In the genomic region with DNA sequence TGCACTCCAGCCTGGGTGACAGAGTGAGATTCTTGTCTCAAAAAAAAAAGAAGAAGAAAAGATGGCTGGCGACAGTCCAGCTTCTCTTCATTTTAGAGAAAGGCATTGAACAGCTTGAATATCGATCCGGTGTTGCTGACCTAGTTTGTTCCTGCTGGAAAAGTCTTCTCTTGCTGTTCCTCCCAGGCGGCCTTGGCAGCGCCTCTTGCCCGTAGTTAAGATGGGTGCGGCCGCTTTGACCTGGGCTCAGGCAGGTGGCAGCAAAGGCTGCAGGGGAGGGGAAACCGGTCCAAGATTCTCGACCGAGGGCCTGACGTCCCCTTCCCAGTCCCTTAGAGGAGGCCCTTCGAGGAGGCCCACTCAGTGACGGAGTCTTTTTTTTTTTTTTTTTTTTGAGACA, we compare ENCODE assay signal across 12 cellular contexts. TPM values are rescaled to one million over a fixed set of nuclear protein-coding genes. Genes with fewer than 3 reads are reported as not detected.
DNase-seq lines count a peak whose midpoint lies in the region; ATAC-seq and TF ChIP-seq lines count a peak whose summit lies in the region.
"Had no signal": no experiment of that assay in that cellular context is flagged by ENCODE, and none has a peak within 500 bp of the region (broad histone marks: within the 10 kb centered on the region; RNA-seq: fewer than 3 reads in every experiment).

No MANE protein-coding gene starts in this region.

- intact Hi-C loops in left colon (cut with DNase I, micrococcal nuclease): no loop called here

- no peak overlapping the region for H3K4me3 ChIP-seq in hepatocyte
- H3K4me3 ChIP-seq: HAP-1 had no signal

- H3K27ac ChIP-seq in RWPE1 (no peak overlapping the region), hepatocyte (no peak overlapping the region)

- H4K20me1 ChIP-seq in hepatocyte (ENCODE audit: insufficient read depth, poor library complexity, severe bottlenecking): no peaks in the 10 kb centered on the region

- TF ChIP-seq CTCF in RWPE1 (conservative IDR thresholded peaks at IDR 0.05; ENCODE audit: low read depth) (no peak), hepatocyte (IDR thresholded peaks at IDR 0.05; ENCODE audit: poor library complexity) (no peak)

- CTCF ChIA-PET in activated CD8-positive, alpha-beta memory T cell treated with anti-CD3 and anti-CD28 coated beads, Interleukin-2, amount 10 ng/mL, durations not matched to agents 7 days and 5 days (lab: Charles Lee): interaction anchor here (0.9 to 1.6 kb wide), 6 partner anchors 25 to 135 kb away, joined by 3 to 4 read pairs (median 3); a partner anchor contains a TSS
- CTCF ChIA-PET in RWPE1 (lab: Yijun Ruan, JAX): no interaction called here

- H3K27me3 Mint-ChIP-seq in activated CD8-positive, alpha-beta memory T cell treated with anti-CD3 and anti-CD28 coated beads, Interleukin-2, amount 10 ng/mL, durations not matched to agents 7 days and 5 days: no peaks in the 10 kb centered on the region
- H3K27me3 Mint-ChIP-seq in T-helper 17 cell: no peaks in the 10 kb centered on the region
- no peaks in the 10 kb centered on the region for H3K27me3 Mint-ChIP-seq in stimulated activated naive B cell treated with anti-CD40 and anti-IgM and Interleukin-4, amounts not matched to agents 10 μg/mL and 1 μg/mL and 100 μg/mL, for 72 hours

- peak overlapping the region; percentile 75 for H3K4me3 Mint-ChIP-seq in activated CD8-positive, alpha-beta memory T cell treated with anti-CD3 and anti-CD28 coated beads, Interleukin-2, amount 10 ng/mL, durations not matched to agents 7 days and 5 days
- peak overlapping the region; percentile 87 for H3K4me3 Mint-ChIP-seq in T-helper 17 cell
- peak overlapping the region; percentile 92 to 95 for H3K4me3 Mint-ChIP-seq in stimulated activated naive B cell treated with anti-CD40 and anti-IgM and Interleukin-4, amounts not matched to agents 10 μg/mL and 1 μg/mL and 100 μg/mL, for 72 hours

- peaks cover 3% of the 10 kb centered on the region for H3K4me1 ChIP-seq in hepatocyte (ENCODE audit: insufficient read depth)

- no peak overlapping the region for H2AFZ ChIP-seq in hepatocyte

- peaks cover 26% of the 10 kb centered on the region for H3K4me1 Mint-ChIP-seq in activated CD8-positive, alpha-beta memory T cell treated with anti-CD3 and anti-CD28 coated beads, Interleukin-2, amount 10 ng/mL, durations not matched to agents 7 days and 5 days
- peaks cover 22% of the 10 kb centered on the region for H3K4me1 Mint-ChIP-seq in T-helper 17 cell
- peaks cover 12 to 31% of the 10 kb centered on the region in 2 donors for H3K4me1 Mint-ChIP-seq in stimulated activated naive B cell treated with anti-CD40 and anti-IgM and Interleukin-4, amounts not matched to agents 10 μg/mL and 1 μg/mL and 100 μg/mL, for 72 hours

- WGBS in hepatocyte (ENCODE audit: low lambda C conversion rate, missing lambda C conversion rate): 97% methylated on average over 14 of the region's 14 CpGs

- peaks cover 7% of the 10 kb centered on the region for H3K79me2 ChIP-seq in hepatocyte

- no peaks in the 10 kb centered on the region for H3K36me3 Mint-ChIP-seq in activated CD8-positive, alpha-beta memory T cell treated with anti-CD3 and anti-CD28 coated beads, Interleukin-2, amount 10 ng/mL, durations not matched to agents 7 days and 5 days
- no peaks in the 10 kb centered on the region for H3K36me3 Mint-ChIP-seq in T-helper 17 cell (ENCODE audit: low read depth)
- peaks cover 0 to 3% of the 10 kb centered on the region in 2 donors for H3K36me3 Mint-ChIP-seq in stimulated activated naive B cell treated with anti-CD40 and anti-IgM and Interleukin-4, amounts not matched to agents 10 μg/mL and 1 μg/mL and 100 μg/mL, for 72 hours

- no peak for DNase-seq in activated CD8-positive, alpha-beta memory T cell treated with anti-CD3 and anti-CD28 coated beads, Interleukin-2, amount 10 ng/mL, durations not matched to agents 7 days and 5 days
- DNase-seq in activated CD8-positive, alpha-beta memory T cell treated with anti-CD3 and anti-CD28 coated beads, Interleukin-2, amount 50 U/mL, for 48 hours: no peak
- DNase-seq in T-helper 17 cell (no peak), left colon (peak; percentile 63 to 75), RWPE1 (ENCODE audit: low spot score) (no peak), GF-D8 (lab: John Stamatoyannopoulos, UW) (no peak), hepatocyte (ENCODE audit: low spot score) (no peak)
- DNase-seq in stimulated activated naive B cell treated with anti-CD40 and anti-IgM and Interleukin-4, amounts not matched to agents 10 μg/mL and 1 μg/mL and 100 μg/mL, for 72 hours: no peak
- DNase-seq: activated effector memory CD4-positive, alpha-beta T cell treated with Interleukin-2 at 50 U/mL for 16 hours; mesenchymal stem cell; NCI-H2081 had no signal

- H3K27me3 ChIP-seq in hepatocyte: no peaks in the 10 kb centered on the region

- H3K9me3 Mint-ChIP-seq in activated CD8-positive, alpha-beta memory T cell treated with anti-CD3 and anti-CD28 coated beads, Interleukin-2, amount 10 ng/mL, durations not matched to agents 7 days and 5 days (ENCODE audit: low read depth): no peaks in the 10 kb centered on the region
- H3K9me3 Mint-ChIP-seq in stimulated activated naive B cell treated with anti-CD40 and anti-IgM and Interleukin-4, amounts not matched to agents 10 μg/mL and 1 μg/mL and 100 μg/mL, for 72 hours: peaks cover 0 to 2% of the 10 kb centered on the region in 2 donors

- H3K36me3 ChIP-seq in hepatocyte (replicated peaks; ENCODE audit: insufficient read depth, low read depth): no peaks in the 10 kb centered on the region
- H3K36me3 ChIP-seq: HAP-1 had no signal

- POLR2A ChIA-PET in RWPE1 (lab: Yijun Ruan, JAX; ENCODE audit: low non-redundant PET): interaction anchor here (0.7 kb wide), 1 partner anchor 132 kb away, joined by 10 read pairs; no protein-coding TSS in a partner anchor

- no peaks in the 10 kb centered on the region for H3K9me2 ChIP-seq in hepatocyte (replicated peaks; ENCODE audit: insufficient read depth)

- ATAC-seq in activated CD8-positive, alpha-beta memory T cell treated with anti-CD3 and anti-CD28 coated beads, Interleukin-2, amount 10 ng/mL, durations not matched to agents 7 days and 5 days: no peak
- ATAC-seq in T-helper 17 cell (no peak), left colon (peak; percentile 35)
- ATAC-seq in stimulated activated naive B cell treated with anti-CD40 and anti-IgM and Interleukin-4, amounts not matched to agents 10 μg/mL and 1 μg/mL and 100 μg/mL, for 72 hours (replicated peaks): no peak

- H3K9me3 ChIP-seq in T-helper 17 cell (ENCODE audit: control insufficient read depth, low read length, poor library complexity, severe bottlenecking) (no peaks in the 10 kb centered on the region), hepatocyte (ENCODE audit: low read depth) (no peaks in the 10 kb centered on the region)
- H3K9me3 ChIP-seq: HAP-1 had no signal

- peak overlapping the region; percentile 86 for H3K27ac Mint-ChIP-seq in activated CD8-positive, alpha-beta memory T cell treated with anti-CD3 and anti-CD28 coated beads, Interleukin-2, amount 10 ng/mL, durations not matched to agents 7 days and 5 days
- peak overlapping the region; percentile 96 for H3K27ac Mint-ChIP-seq in T-helper 17 cell
- H3K27ac Mint-ChIP-seq in stimulated activated naive B cell treated with anti-CD40 and anti-IgM and Interleukin-4, amounts not matched to agents 10 μg/mL and 1 μg/mL and 100 μg/mL, for 72 hours: peak overlapping the region; percentile 99

- H3K4me2 ChIP-seq in hepatocyte: no peak overlapping the region

RNA-seq across cellular contexts. Expression of a gene that starts 3.8 kb away (rescaled TPM):
- total RNA-seq in activated CD8-positive, alpha-beta memory T cell treated with anti-CD3 and anti-CD28 coated beads, Interleukin-2, amount 10 ng/mL, durations not matched to agents 7 days and 5 days: 10 to 100 TPM; 14.0 to 15.6 TPM
- total RNA-seq in T-helper 17 cell: 10 to 100 TPM; 19.5 to 21.4 TPM
- 10 to 100 TPM; 10.6 to 20.7 TPM for total RNA-seq in left colon
- 9.8 and 13.8 TPM in 2 replicates for total RNA-seq in hepatocyte
- polyA plus RNA-seq in hepatocyte: 12.1 and 12.5 TPM in 2 replicates

RNA-seq across cellular contexts. Expression of a gene that starts 9.5 kb away (rescaled TPM):
- 10 to 100 TPM; 14.5 to 14.7 TPM for total RNA-seq in activated CD8-positive, alpha-beta memory T cell treated with anti-CD3 and anti-CD28 coated beads, Interleukin-2, amount 10 ng/mL, durations not matched to agents 7 days and 5 days
- total RNA-seq in T-helper 17 cell (10 to 100 TPM; 11.4 to 14.0 TPM), left colon (10 to 100 TPM; 16.6 to 24.4 TPM), hepatocyte (7.1 and 9.8 TPM in 2 replicates)
- polyA plus RNA-seq in hepatocyte: 21.0 and 21.3 TPM in 2 replicates

RNA-seq across cellular contexts. Expression of a gene that starts 23.5 kb away (rescaled TPM):
- total RNA-seq in activated CD8-positive, alpha-beta memory T cell treated with anti-CD3 and anti-CD28 coated beads, Interleukin-2, amount 10 ng/mL, durations not matched to agents 7 days and 5 days: 10 to 100 TPM; 18.9 to 21.2 TPM
- total RNA-seq in T-helper 17 cell: 10 to 100 TPM in 1 of 2 donors, 1 to 10 TPM in 1; 8.5 to 11.7 TPM
- 10 to 100 TPM; 14.9 to 17.8 TPM for total RNA-seq in left colon
- total RNA-seq in hepatocyte: 10.8 and 11.7 TPM in 2 replicates
- polyA plus RNA-seq in hepatocyte: 7.3 and 10.0 TPM in 2 replicates

RNA-seq across cellular contexts. Expression of a gene that starts 27.4 kb away (rescaled TPM):
- total RNA-seq in activated CD8-positive, alpha-beta memory T cell treated with anti-CD3 and anti-CD28 coated beads, Interleukin-2, amount 10 ng/mL, durations not matched to agents 7 days and 5 days: 10 to 100 TPM; 11.3 to 13.2 TPM
- 1 to 10 TPM; 7.6 TPM for total RNA-seq in T-helper 17 cell
- 10 to 100 TPM in 1 of 2 donors, 1 to 10 TPM in 1; 9.8 to 11.7 TPM for total RNA-seq in left colon
- total RNA-seq in hepatocyte: 11.1 and 13.4 TPM in 2 replicates
- polyA plus RNA-seq in hepatocyte: 9.9 and 10.5 TPM in 2 replicates

RNA-seq across cellular contexts. Expression of a gene that starts 35.7 kb away (rescaled TPM):
- 10 to 100 TPM in 1 of 2 experiments, 1 to 10 TPM in 1; 6.2 to 10.3 TPM for total RNA-seq in activated CD8-positive, alpha-beta memory T cell treated with anti-CD3 and anti-CD28 coated beads, Interleukin-2, amount 10 ng/mL, durations not matched to agents 7 days and 5 days
- total RNA-seq in T-helper 17 cell (1 to 10 TPM; 5.1 to 5.3 TPM), left colon (10 to 100 TPM; 58.7 to 62.4 TPM), hepatocyte (37.6 and 44.1 TPM in 2 replicates)
- polyA plus RNA-seq in hepatocyte: 19.9 and 25.2 TPM in 2 replicates

Comparison
In these comparisons a context has a peak if more than half of its experiments do, and no peak if none do; other contexts are left out.
1. DNase-seq: peak in left colon (2 of 2); none in activated CD8-positive, alpha-beta memory T cell treated with anti-CD3 and anti-CD28 coated beads, Interleukin-2, amount 10 ng/mL, durations not matched to agents 7 days and 5 days (single experiment), activated CD8-positive, alpha-beta memory T cell treated with anti-CD3 and anti-CD28 coated beads, Interleukin-2, amount 50 U/mL, for 48 hours (single experiment), T-helper 17 cell (0 of 3), stimulated activated naive B cell treated with anti-CD40 and anti-IgM and Interleukin-4, amounts not matched to agents 10 μg/mL and 1 μg/mL and 100 μg/mL, for 72 hours (single experiment), RWPE1 (single experiment), GF-D8 (single experiment) and hepatocyte (single experiment).
2. Peak in every context shown above with its lines, with median percentiles within 50 percentile points of each other: H3K27ac Mint-ChIP-seq and H3K4me3 Mint-ChIP-seq.